12 cellular contexts compared by ENCODE assay signal in genomic region chr10:3263747-3264146, GRCh38.
"Had no signal": no experiment of that assay in that cellular context is flagged by ENCODE, and none has a peak within 500 bp of the region (broad histone marks: within the 10 kb centered on the region; RNA-seq: fewer than 3 reads in every experiment).

No MANE protein-coding gene starts in this region.

- H3K4me3 ChIP-seq: dorsolateral prefrontal cortex, hepatocyte had no signal

- H3K4me2 ChIP-seq: hepatocyte had no signal

- H2AFZ ChIP-seq: hepatocyte had no signal

- H3K27ac Mint-ChIP-seq: activated T-helper 2 cell treated with anti-CD3 and anti-CD28 coated beads, Interferon-gamma antibody, Interleukin-2, Interleukin-4, amounts not matched to agents 10 μg/mL and 5 μg/mL and 100 μg/mL, durations not matched to agents 14 hours and 24 hours and 36 hours; stimulated activated effector memory CD8-positive, alpha-beta T cell treated with anti-CD3 and anti-CD28 coated beads, Interleukin-12 subunit alpha, Interleukin-12 subunit beta, amount 100 ng/mL, for 72 hours had no signal

- DNase-seq: activated CD4-positive, alpha-beta T cell treated with anti-CD3 and anti-CD28 coated beads for 1 hour; activated CD4-positive, alpha-beta T cell treated with anti-CD3 and anti-CD28 coated beads, Interleukin-2, amount 50 U/mL, for 4 hours; activated naive CD4-positive, alpha-beta T cell treated with anti-CD3 and anti-CD28 coated beads, Interleukin-2, amount 50 U/mL, for 16 hours; dorsolateral prefrontal cortex; left ventricle myocardium superior; mesendoderm; nephron progenitor cell had no signal

- ATAC-seq: esophagus mucosa; left ventricle myocardium superior; stimulated activated effector memory CD8-positive, alpha-beta T cell treated with anti-CD3 and anti-CD28 coated beads, Interleukin-12 subunit alpha, Interleukin-12 subunit beta, amount 100 ng/mL, for 72 hours had no signal

- FAIRE-seq: keratinocyte had no signal

- H3K27ac ChIP-seq: dorsolateral prefrontal cortex, hepatocyte had no signal

- H3K9me3 Mint-ChIP-seq: activated T-helper 2 cell treated with anti-CD3 and anti-CD28 coated beads, Interferon-gamma antibody, Interleukin-2, Interleukin-4, amounts not matched to agents 10 μg/mL and 5 μg/mL and 100 μg/mL, durations not matched to agents 14 hours and 24 hours and 36 hours; stimulated activated effector memory CD8-positive, alpha-beta T cell treated with anti-CD3 and anti-CD28 coated beads, Interleukin-12 subunit alpha, Interleukin-12 subunit beta, amount 100 ng/mL, for 72 hours had no signal

- H3K79me2 ChIP-seq: hepatocyte had no signal

- H3K27me3 ChIP-seq: dorsolateral prefrontal cortex, hepatocyte had no signal

- H3K4me3 Mint-ChIP-seq: nephron progenitor cell; stimulated activated effector memory CD8-positive, alpha-beta T cell treated with anti-CD3 and anti-CD28 coated beads, Interleukin-12 subunit alpha, Interleukin-12 subunit beta, amount 100 ng/mL, for 72 hours had no signal

- H3K36me3 Mint-ChIP-seq: stimulated activated effector memory CD8-positive, alpha-beta T cell treated with anti-CD3 and anti-CD28 coated beads, Interleukin-12 subunit alpha, Interleukin-12 subunit beta, amount 100 ng/mL, for 72 hours had no signal
